8 cellular contexts compared by ENCODE assay signal in the genomic region with DNA sequence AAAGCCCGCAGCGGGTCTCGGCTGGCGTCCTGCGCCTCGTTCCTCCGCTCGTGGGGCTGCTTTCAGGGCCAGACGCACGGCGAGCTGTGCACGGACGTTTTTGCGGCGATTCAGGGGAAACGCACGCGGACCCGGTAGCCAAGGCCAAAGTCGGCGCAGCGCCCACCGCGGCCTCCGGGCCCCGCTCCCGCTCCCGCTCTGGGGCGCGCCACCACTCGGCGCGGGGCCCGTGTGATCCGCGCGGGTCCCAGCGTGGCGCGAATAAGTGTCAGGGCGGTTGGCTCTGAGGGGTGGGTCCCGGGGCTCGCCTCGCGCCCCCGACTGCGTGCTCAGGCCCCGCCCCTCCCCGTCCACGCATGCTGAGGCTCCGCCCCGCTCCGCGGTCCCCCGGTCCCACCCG. TPM values are rescaled to one million over a fixed set of nuclear protein-coding genes. Genes with fewer than 3 reads are reported as not detected.
DNase-seq lines count a peak whose midpoint lies in the region; ATAC-seq and TF ChIP-seq lines count a peak whose summit lies in the region.

No MANE protein-coding gene starts in this region.

- H3K9ac ChIP-seq in DND-41 (ENCODE audit: low read depth, low read length): no peak overlapping the region

- peaks cover 33% of the 10 kb centered on the region; the same call in 1 of the 2 replicates for H4K20me1 ChIP-seq in DND-41 (ENCODE audit: insufficient read depth, low read length)

- H3K27ac ChIP-seq in DND-41 (ENCODE audit: low read length): no peak overlapping the region

- DNase-seq in DND-41 (no peak), T-helper 9 cell (no peak), RPMI8226 (no peak), SW480 (ENCODE audit: low spot score) (no peak)
- peak in 1 of 10 donors; percentile 62 for DNase-seq in naive thymus-derived CD8-positive, alpha-beta T cell

- peaks cover 19% of the 10 kb centered on the region for H3K36me3 ChIP-seq in DND-41 (ENCODE audit: insufficient read depth, low read length)

- peaks cover 9 to 24% (median 11%) of the 10 kb centered on the region in 5 experiments for H3K9me3 Mint-ChIP-seq in brain
- peaks cover 0 to 16% (median 6%) of the 10 kb centered on the region in 9 donors for H3K9me3 Mint-ChIP-seq in naive thymus-derived CD8-positive, alpha-beta T cell

- no peaks in the 10 kb centered on the region for H3K27me3 ChIP-seq in DND-41 (ENCODE audit: insufficient read depth, low read length, poor library complexity)

- no peaks in the 10 kb centered on the region for H3K9me3 ChIP-seq in DND-41 (ENCODE audit: insufficient read depth, low read length, severe bottlenecking)

- peaks cover 42% of the 10 kb centered on the region for H3K79me2 ChIP-seq in DND-41 (ENCODE audit: insufficient read depth, low read length)

- peaks cover 30% of the 10 kb centered on the region for H3K4me1 ChIP-seq in DND-41 (ENCODE audit: insufficient read depth, low read length)

- POLR2A ChIA-PET in naive thymus-derived CD8-positive, alpha-beta T cell (lab: Charles Lee): interaction anchor here (0.6 to 1.1 kb wide), 2 partner anchors 12 to 35 kb away, joined by 3 read pairs; a partner anchor contains a TSS

- TF ChIP-seq CTCF in DND-41 (IDR thresholded peaks at IDR 0.05; ENCODE audit: borderline replicate concordance, extremely low read depth, low read length, poor library complexity, severe bottlenecking): no peak
- no peak for TF ChIP-seq CTCF in brain (conservative IDR thresholded peaks at IDR 0.05)

- peak overlapping the region in 1 of 2 experiments; percentile 41; a peak in 1 of 4 replicates for H3K4me3 ChIP-seq in DND-41 (ENCODE audit: low read depth in 1 of 2, low read length in 2 of 2)

- H3K4me2 ChIP-seq in DND-41 (ENCODE audit: insufficient read depth, low read length): peak overlapping the region; percentile 36

- peak overlapping the region in 4 of 5 experiments; percentile 61 to 80 (median 73) for H3K4me3 Mint-ChIP-seq in brain
- H3K4me3 Mint-ChIP-seq in naive thymus-derived CD8-positive, alpha-beta T cell: peak overlapping the region in 4 of 10 donors; percentile 39 to 79 (median 49)

- ATAC-seq in DND-41 (ENCODE audit: insufficient read depth, low read depth): peak; percentile 7; the same call in 2 of the 3 replicates
- ATAC-seq in HG02763 (IDR thresholded peaks at IDR 0.05; ENCODE audit: unreplicated experiment): peak; percentile 20
- ATAC-seq in naive thymus-derived CD8-positive, alpha-beta T cell: peak; percentile 54 to 67
- ATAC-seq in HG03571 (IDR thresholded peaks at IDR 0.05; ENCODE audit: unreplicated experiment): no peak

- peaks cover 13% of the 10 kb centered on the region for H3K27me3 Mint-ChIP-seq in brain
- H3K27me3 Mint-ChIP-seq in naive thymus-derived CD8-positive, alpha-beta T cell: no peaks in the 10 kb centered on the region

- H3K27ac Mint-ChIP-seq in brain: no peak overlapping the region
- H3K27ac Mint-ChIP-seq in naive thymus-derived CD8-positive, alpha-beta T cell: no peak overlapping the region

- peaks cover 38% of the 10 kb centered on the region for H3K4me1 Mint-ChIP-seq in brain
- peaks cover 13 to 36% (median 27%) of the 10 kb centered on the region in 4 donors for H3K4me1 Mint-ChIP-seq in naive thymus-derived CD8-positive, alpha-beta T cell

- peak overlapping the region; percentile 30; the same call in 1 of the 2 replicates for H2AFZ ChIP-seq in DND-41 (ENCODE audit: low read depth, low read length)

- H3K36me3 Mint-ChIP-seq in brain: peaks cover 46% of the 10 kb centered on the region
- peaks cover 0 to 4% (median 2%) of the 10 kb centered on the region in 3 donors for H3K36me3 Mint-ChIP-seq in naive thymus-derived CD8-positive, alpha-beta T cell

RNA-seq across cellular contexts. Expression of a gene that starts 0.7 kb away (rescaled TPM):
- polyA plus RNA-seq in brain (ENCODE audit: insufficient read depth, low read depth, low replicate concordance): 96.8 TPM
- total RNA-seq in naive thymus-derived CD8-positive, alpha-beta T cell: 100 to 1,000 TPM; 155 to 170 TPM
- polyA plus RNA-seq in naive thymus-derived CD8-positive, alpha-beta T cell: 10 to 100 TPM; 41.2 to 91.9 (median 53.9) TPM

RNA-seq across cellular contexts. Expression of a gene that starts 15.8 kb away (rescaled TPM):
- polyA plus RNA-seq in brain (ENCODE audit: insufficient read depth, low read depth, low replicate concordance): 99.9 TPM
- total RNA-seq in naive thymus-derived CD8-positive, alpha-beta T cell: 10 to 100 TPM; 10.3 to 12.7 TPM
- polyA plus RNA-seq in naive thymus-derived CD8-positive, alpha-beta T cell: under 1 TPM; 0.40 to 0.88 (median 0.43) TPM

RNA-seq across cellular contexts. Expression of a gene that starts 34.7 kb away (rescaled TPM):
- 74.0 TPM for polyA plus RNA-seq in brain (ENCODE audit: insufficient read depth, low read depth, low replicate concordance)
- total RNA-seq in naive thymus-derived CD8-positive, alpha-beta T cell: 10 to 100 TPM; 42.8 to 43.6 TPM
- 10 to 100 TPM; 28.6 to 46.2 (median 33.9) TPM for polyA plus RNA-seq in naive thymus-derived CD8-positive, alpha-beta T cell

RNA-seq across cellular contexts. Expression of a gene that starts 52.7 kb away (rescaled TPM):
- 31.1 TPM for polyA plus RNA-seq in brain (ENCODE audit: insufficient read depth, low read depth, low replicate concordance)
- total RNA-seq in naive thymus-derived CD8-positive, alpha-beta T cell: 1 to 10 TPM; 5.0 to 6.1 TPM
- 1 to 10 TPM; 1.4 to 2.7 (median 1.7) TPM for polyA plus RNA-seq in naive thymus-derived CD8-positive, alpha-beta T cell

Comparison
In these comparisons a context has a peak if more than half of its experiments do, and no peak if none do; other contexts are left out.
1. RNA of a gene that starts 15.8 kb away (polyA plus RNA-seq): 99.9 TPM in brain (single experiment); 0.40 to 0.88 TPM in naive thymus-derived CD8-positive, alpha-beta T cell; every median in the first group is over 10 times any median in the second.